In the genomic region with DNA sequence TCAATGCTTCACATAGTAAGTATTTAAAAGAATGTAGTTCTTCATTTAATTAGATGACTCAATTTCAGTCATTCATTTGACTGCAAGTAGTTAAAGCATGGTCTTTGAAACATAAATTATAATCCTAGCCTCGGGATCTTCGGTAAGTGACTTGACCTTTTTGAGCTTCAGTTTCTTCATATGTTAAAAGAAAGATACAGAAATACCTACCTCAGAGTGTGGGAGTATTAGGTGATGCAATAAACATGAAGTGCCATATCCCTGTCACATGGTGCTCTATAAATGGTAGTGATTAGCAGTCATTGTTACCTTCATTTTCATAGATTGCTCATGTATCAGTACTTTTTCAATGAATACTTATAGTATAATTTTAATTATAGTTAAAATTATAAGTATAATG, we compare ENCODE assay signal across 2 cellular contexts.
TF ChIP-seq lines count a peak whose summit lies in the region.

No MANE protein-coding gene starts in this region.

TF ChIP-seq in HepG2, 621 proteins besides CTCF, POLR2A, EP300 and RAD21:
- TF ChIP-seq CEBPB (IDR thresholded peaks at IDR 0.05; ENCODE audit: borderline replicate concordance, low read depth, low read length) (peak; percentile 41; the same call in 1 of the 2 replicates), ZNF780A (CRISPR knock-in tag; IDR thresholded peaks at IDR 0.05) (no peak), RXRB (CRISPR knock-in tag; IDR thresholded peaks at IDR 0.05; ENCODE audit: borderline replicate concordance) (no peak)
TF ChIP-seq in HepG2: peak in this region for 1.

TF ChIP-seq in K562, 482 proteins besides CTCF, POLR2A, EP300 and RAD21:
- peak; percentile 84 for TF ChIP-seq ATF3 (IDR thresholded peaks at IDR 0.05)
- no peak for TF ChIP-seq ATF3 (CRISPR knock-in tag; conservative IDR thresholded peaks at IDR 0.05)
- no peak for TF ChIP-seq NFXL1 (CRISPR knock-in tag; IDR thresholded peaks at IDR 0.05)
- no peak for TF ChIP-seq CEBPG (CRISPR knock-in tag; IDR thresholded peaks at IDR 0.05)
- peak; percentile 40 to 83 for TF ChIP-seq CEBPG (tag; conservative IDR thresholded peaks at IDR 0.05 in 1 of 2, IDR thresholded peaks at IDR 0.05 in 1 of 2)
- TF ChIP-seq CEBPB (tag; IDR thresholded peaks at IDR 0.05) = peak; percentile 61
